8 cellular contexts compared by ENCODE assay signal in genomic region chr16:79598341-79599181, GRCh38. TPM values are rescaled to one million over a fixed set of nuclear protein-coding genes. Genes with fewer than 3 reads are reported as not detected.
A peak's percentile ranks its signal among the peaks of the same experiment; 100 is the strongest.
DNase-seq lines count a peak whose midpoint lies in the region; ATAC-seq, FAIRE-seq and TF ChIP-seq lines count a peak whose summit lies in the region.

No MANE protein-coding gene starts in this region.

- ATAC-seq in SK-N-SH treated with all-trans-retinoic acid at 6 μM for 48 hours: no peak
- ATAC-seq in GM18505 (IDR thresholded peaks at IDR 0.05; ENCODE audit: unreplicated experiment): no peak
- ATAC-seq in HG02571 (IDR thresholded peaks at IDR 0.05; ENCODE audit: unreplicated experiment): no peak

- peaks cover 3% of the 10 kb centered on the region for H3K27me3 Mint-ChIP-seq in T-helper 1 cell treated with Interleukin-12 subunit alpha and Interleukin-12 subunit beta and Interleukin-4 antibody, amounts not matched to agents 30 μg/mL and 1 μg/mL, for 36 hours (ENCODE audit: low read depth)

- H3K9me2 ChIP-seq in SK-N-SH: no peaks in the 10 kb centered on the region

- POLR2A ChIA-PET in SK-N-SH (lab: Yijun Ruan, JAX): interaction anchor here (0.6 to 0.7 kb wide), 2 partner anchors 629 to 1073 kb away, joined by 3 to 4 read pairs; no protein-coding TSS in a partner anchor

- intact Hi-C loops in kidney (cut with DNase I): no loop called here

- H3K36me3 ChIP-seq in SK-N-SH (replicated peaks in 1 of 2; ENCODE audit: control insufficient read depth in 1 of 2, insufficient read depth in 2 of 2, low read length in 1 of 2) (no peaks in the 10 kb centered on the region), kidney (ENCODE audit: control insufficient read depth in 1 of 2, insufficient read depth in 2 of 2, low read length in 2 of 2) (peaks cover 0 to 10% of the 10 kb centered on the region in 2 donors)

- H3K4me1 Mint-ChIP-seq in T-helper 1 cell treated with Interleukin-12 subunit alpha and Interleukin-12 subunit beta and Interleukin-4 antibody, amounts not matched to agents 30 μg/mL and 1 μg/mL, for 36 hours (ENCODE audit: low read depth): peaks cover 38% of the 10 kb centered on the region

- DNase-seq in SK-N-SH: peak; percentile 83
- DNase-seq in caudate nucleus (lab: John Stamatoyannopoulos, UW): peak in 39 of 61 donors; percentile 11 to 70 (median 41)
- peak; percentile 88 for DNase-seq in kidney

- no peak for TF ChIP-seq EP300 in SK-N-SH (IDR thresholded peaks at IDR 0.05; ENCODE audit: borderline replicate concordance in 1 of 2, low read depth in 1 of 2, low read length in 1 of 2)

- peaks cover 6 to 22% of the 10 kb centered on the region in 2 experiments; a peak in 3 of 4 replicates for H3K4me1 ChIP-seq in SK-N-SH (ENCODE audit: control insufficient read depth in 1 of 2, insufficient read depth in 2 of 2, low read depth in 1 of 2, low read length in 1 of 2)
- peaks cover 0 to 7% of the 10 kb centered on the region in 2 donors for H3K4me1 ChIP-seq in kidney (ENCODE audit: control insufficient read depth in 1 of 2, insufficient read depth in 1 of 2, low read depth in 1 of 2, low read length in 2 of 2)

- no peak for TF ChIP-seq POLR2A in GM18505 (IDR thresholded peaks at IDR 0.05; ENCODE audit: borderline replicate concordance, extremely low read depth, insufficient read depth, insufficient read length)

- CTCF ChIA-PET in SK-N-SH (lab: Yijun Ruan, JAX): interaction anchor here (0.6 to 2.0 kb wide), 7 partner anchors 11 to 1095 kb away, joined by 3 to 4 read pairs (median 3); no protein-coding TSS in a partner anchor

- TF ChIP-seq RAD21 in SK-N-SH (IDR thresholded peaks at IDR 0.05; ENCODE audit: low read length): peak; percentile 56

- H2AFZ ChIP-seq in SK-N-SH (ENCODE audit: low read depth): no peak overlapping the region

- peak overlapping the region; percentile 86 for H3K27ac Mint-ChIP-seq in T-helper 1 cell treated with Interleukin-12 subunit alpha and Interleukin-12 subunit beta and Interleukin-4 antibody, amounts not matched to agents 30 μg/mL and 1 μg/mL, for 36 hours

- H3K4me2 ChIP-seq in SK-N-SH: no peak overlapping the region; the same call in 1 of the 2 replicates

- H4K20me1 ChIP-seq in SK-N-SH (ENCODE audit: insufficient read depth): no peaks in the 10 kb centered on the region

- H3K27ac ChIP-seq in SK-N-SH (ENCODE audit: low read depth in 2 of 2, low read length in 1 of 2) (no peak overlapping the region), caudate nucleus (ENCODE audit: low read depth, low read length) (peak overlapping the region; percentile 80), kidney (ENCODE audit: low read depth in 2 of 2, low read length in 2 of 2) (peak overlapping the region; percentile 85 to 94), skin epidermis (peak overlapping the region; percentile 46 to 94 (median 87))

- peaks cover 15% of the 10 kb centered on the region; the same call in 1 of the 2 replicates for H3K27me3 ChIP-seq in SK-N-SH (ENCODE audit: insufficient read depth)

- H3K9me3 Mint-ChIP-seq in T-helper 1 cell treated with Interleukin-12 subunit alpha and Interleukin-12 subunit beta and Interleukin-4 antibody, amounts not matched to agents 30 μg/mL and 1 μg/mL, for 36 hours: no peaks in the 10 kb centered on the region

- H3K9ac ChIP-seq in SK-N-SH (no peak overlapping the region), kidney (ENCODE audit: low read length in 2 of 2) (peak overlapping the region; percentile 71 to 92)

- 8% methylated on average over 32 of the region's 51 CpGs for WGBS in SK-N-SH (ENCODE audit: low lambda C conversion rate)

- peaks cover 3% of the 10 kb centered on the region for H3F3A ChIP-seq in SK-N-SH (replicated peaks; ENCODE audit: insufficient read depth)

- H3K4me3 ChIP-seq in SK-N-SH (ENCODE audit: low read depth in 2 of 2, low read length in 1 of 2): no peak overlapping the region; a peak in 1 of 4 replicates
- peak overlapping the region; percentile 94 to 97 for H3K4me3 ChIP-seq in kidney (ENCODE audit: low read length in 2 of 2)
- peak overlapping the region; percentile 38 to 77 (median 66) for H3K4me3 ChIP-seq in skin epidermis

- no peak for TF ChIP-seq CTCF in SK-N-SH (IDR thresholded peaks at IDR 0.05)
- no peak for TF ChIP-seq CTCF in kidney (IDR thresholded peaks at IDR 0.05; ENCODE audit: borderline replicate concordance, extremely low read depth, insufficient read depth)

- H3K36me3 Mint-ChIP-seq in T-helper 1 cell treated with Interleukin-12 subunit alpha and Interleukin-12 subunit beta and Interleukin-4 antibody, amounts not matched to agents 30 μg/mL and 1 μg/mL, for 36 hours (ENCODE audit: low read depth): peaks cover 38% of the 10 kb centered on the region

- H3K79me2 ChIP-seq in SK-N-SH (ENCODE audit: insufficient read depth): no peaks in the 10 kb centered on the region

- peak overlapping the region; percentile 92 for H3K4me3 Mint-ChIP-seq in T-helper 1 cell treated with Interleukin-12 subunit alpha and Interleukin-12 subunit beta and Interleukin-4 antibody, amounts not matched to agents 30 μg/mL and 1 μg/mL, for 36 hours

- FAIRE-seq in kidney (lab: Jason Lieb, UNC): no peak

- no peaks in the 10 kb centered on the region for H3K9me3 ChIP-seq in SK-N-SH
- H3K9me3 ChIP-seq in kidney (ENCODE audit: control insufficient read depth in 1 of 2, low read length in 2 of 2): no peaks in the 10 kb centered on the region

TF ChIP-seq in SK-N-SH, 30 proteins besides CTCF, POLR2A, EP300 and RAD21:
- no peak for TF ChIP-seq ELF1 (IDR thresholded peaks at IDR 0.05)
- no peak for TF ChIP-seq USF1 (IDR thresholded peaks at IDR 0.05; ENCODE audit: borderline replicate concordance, low read depth)
- TF ChIP-seq TEAD4 (IDR thresholded peaks at IDR 0.05; ENCODE audit: borderline replicate concordance, insufficient read depth): no peak

TF ChIP-seq in SK-N-SH treated with all-trans-retinoic acid at 6 μM for 48 hours, 23 proteins besides CTCF, POLR2A, EP300 and RAD21:
- TF ChIP-seq ZNF70 (CRISPR knock-in tag; IDR thresholded peaks at IDR 0.05) (no peak), TSHZ2 (CRISPR knock-in tag; IDR thresholded peaks at IDR 0.05) (no peak), ZFP30 (CRISPR knock-in tag; IDR thresholded peaks at IDR 0.05) (no peak), ISL1 (CRISPR knock-in tag; IDR thresholded peaks at IDR 0.05) (no peak)
TF ChIP-seq in SK-N-SH treated with all-trans-retinoic acid at 6 μM for 48 hours: peak in this region for 0.

RNA-seq across cellular contexts. Expression of gene MAF, which starts 2.0 kb away (rescaled TPM):
- 0.23 and 0.37 TPM in 2 replicates for polyA plus RNA-seq in SK-N-SH (2012; rRNA removed)
- 0.27 and 0.34 TPM in 2 replicates for polyA plus RNA-seq in SK-N-SH (2012; cell fraction: cytosol; rRNA removed)
- polyA plus RNA-seq in SK-N-SH (2012; cell fraction: nucleus; rRNA removed): 0.50 and 0.61 TPM in 2 replicates
- total RNA-seq in kidney: 70.1 TPM
- 47.1 TPM for polyA plus RNA-seq in kidney (ENCODE audit: insufficient read depth, low read depth, low replicate concordance)

Comparison
In these comparisons a context has a peak if more than half of its experiments do, and no peak if none do; other contexts are left out.
1. H3K27ac ChIP-seq: peak in caudate nucleus (single experiment), kidney (2 of 2) and skin epidermis (21 of 21); none in SK-N-SH (0 of 2).
2. H3K4me3 ChIP-seq: peak in kidney (2 of 2) and skin epidermis (7 of 7); none in SK-N-SH (0 of 2).
3. RNA of gene MAF, which starts 2.0 kb away (polyA plus RNA-seq): 47.1 TPM in kidney (single experiment); 0.23 to 0.61 TPM in SK-N-SH; every median in the first group is over 10 times any median in the second.
4. Peak in every context shown above with its lines, with median percentiles within 50 percentile points of each other: DNase-seq.